In the genomic region with DNA sequence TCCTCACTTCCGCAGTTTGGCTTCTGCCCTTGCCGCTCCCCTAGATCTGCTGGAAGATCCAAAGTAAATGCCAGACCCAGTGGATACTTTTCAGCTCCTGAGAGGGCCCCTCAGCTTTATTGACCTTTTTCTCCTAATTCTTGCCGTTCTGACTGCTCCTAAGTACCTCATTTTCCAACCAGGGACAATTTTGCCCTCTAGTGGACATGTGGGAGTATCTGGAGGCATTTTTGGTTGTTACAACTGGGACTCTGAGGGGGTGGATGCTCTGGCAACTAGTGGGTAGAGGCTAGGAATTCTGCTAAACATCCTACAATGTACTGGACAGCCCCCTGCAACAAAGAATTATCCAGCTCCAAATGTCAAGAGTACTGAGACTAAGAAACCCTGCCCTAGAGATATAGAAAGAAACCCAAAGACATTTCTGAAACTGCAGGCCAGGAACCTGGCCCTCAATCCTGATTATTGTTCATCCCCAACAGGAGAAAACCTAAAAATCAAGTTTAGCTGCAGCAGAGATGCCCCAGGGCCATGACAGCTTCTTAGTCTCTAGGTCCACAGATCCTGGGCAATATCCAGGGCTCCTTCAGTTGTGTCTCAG, we compare ENCODE assay signal across 10 cellular contexts. TPM values are rescaled to one million over a fixed set of nuclear protein-coding genes. Genes with fewer than 3 reads are reported as not detected.
DNase-seq lines count a peak whose midpoint lies in the region; ATAC-seq, FAIRE-seq and TF ChIP-seq lines count a peak whose summit lies in the region.
"Had no signal": no experiment of that assay in that cellular context is flagged by ENCODE, and none has a peak within 500 bp of the region (broad histone marks: within the 10 kb centered on the region; RNA-seq: fewer than 3 reads in every experiment).

No MANE protein-coding gene starts in this region.

- DNase-seq in Ammon's horn (ENCODE audit: low spot score) (peak; percentile 16), HCEC 1CT (peak; percentile 15), keratinocyte (ENCODE audit: low read depth, low spot score) (no peak), D341Med (ENCODE audit: low spot score) (no peak)
- DNase-seq: activated naive CD8-positive, alpha-beta T cell treated with anti-CD3 and anti-CD28 coated beads, Interleukin-2, amount 10 ng/mL, durations not matched to agents 7 days and 5 days; stimulated activated CD4-positive, alpha-beta T cell treated with anti-CD3 and anti-CD28 coated beads, Interleukin-12 subunit alpha, Interleukin-12 subunit beta, amount 100 ng/mL, for 4 hours had no signal

- H3K4me2 ChIP-seq in keratinocyte (ENCODE audit: control insufficient read depth, extremely low read depth, insufficient read depth, low read depth, low read length) = no peak overlapping the region

- no peak overlapping the region for H2AFZ ChIP-seq in keratinocyte (ENCODE audit: control insufficient read depth, low read length)

- H4K20me1 ChIP-seq in keratinocyte (ENCODE audit: control insufficient read depth, extremely low read depth, insufficient read depth, low read length) = no peaks in the 10 kb centered on the region

- TF ChIP-seq CTCF in WI38 (IDR thresholded peaks at IDR 0.05; ENCODE audit: low read depth, low read length) (peak; percentile 51), keratinocyte (optimal IDR thresholded peaks at IDR 0.05 in 1 of 3, IDR thresholded peaks at IDR 0.05 in 1 of 3, conservative IDR thresholded peaks at IDR 0.05 in 1 of 3; ENCODE audit: extremely low read depth in 1 of 3, insufficient read depth in 2 of 3, low read length in 3 of 3) (peak; percentile 45 to 59 (median 51))

- no peak overlapping the region for H3K27ac ChIP-seq in keratinocyte (ENCODE audit: control insufficient read depth, insufficient read depth, low read length)

- H3K4me3 ChIP-seq in WI38 (ENCODE audit: low read depth, low read length) (no peak overlapping the region), keratinocyte (ENCODE audit: control insufficient read depth in 2 of 3, extremely low read depth in 1 of 3, insufficient read depth in 2 of 3, low read depth in 1 of 3, low read length in 3 of 3) (no peak overlapping the region)

- dilution Hi-C loops in keratinocyte (cut with MboI; ENCODE audit: extremely low pct_ligation_motif_present, low sequenced_read_pairs) = no loop called here

- H3K9ac ChIP-seq in keratinocyte (ENCODE audit: control insufficient read depth, extremely low read depth, insufficient read depth, low read length) = no peak overlapping the region

- H3K9me3 ChIP-seq in keratinocyte (ENCODE audit: control insufficient read depth, low read depth, low read length) = no peaks in the 10 kb centered on the region

- H3K79me2 ChIP-seq in keratinocyte (ENCODE audit: control insufficient read depth, insufficient read depth, low read length) = no peaks in the 10 kb centered on the region

- H3K9me1 ChIP-seq in keratinocyte (ENCODE audit: control insufficient read depth, extremely low read depth, insufficient read depth, low read length) = no peaks in the 10 kb centered on the region

- no peak for ATAC-seq in HG02642 (IDR thresholded peaks at IDR 0.05; ENCODE audit: poor library complexity, unreplicated experiment)
- no peak for ATAC-seq in HG03432 (IDR thresholded peaks at IDR 0.05; ENCODE audit: unreplicated experiment)
- ATAC-seq in HG02798 (IDR thresholded peaks at IDR 0.05; ENCODE audit: poor library complexity, unreplicated experiment) = no peak

- H3K27me3 ChIP-seq in keratinocyte (ENCODE audit: control insufficient read depth, extremely low read depth, insufficient read depth, low read length) = peaks cover 3% of the 10 kb centered on the region

- FAIRE-seq in keratinocyte (lab: Jason Lieb, UNC) = no peak

- H3K4me1 ChIP-seq in keratinocyte (ENCODE audit: control insufficient read depth, extremely low read depth, insufficient read depth, low read length) = no peaks in the 10 kb centered on the region

- H3K36me3 ChIP-seq in keratinocyte (ENCODE audit: control insufficient read depth in 2 of 2, extremely low read depth in 1 of 2, insufficient read depth in 2 of 2, low read length in 2 of 2) = peaks cover 5 to 6% of the 10 kb centered on the region in 2 experiments

RNA-seq across cellular contexts. Expression of a gene that starts 3.4 kb away (rescaled TPM):
- polyA plus RNA-seq in keratinocyte = not detected in 3 replicates
- not detected for polyA plus RNA-seq in keratinocyte (2011; ENCODE audit: low read depth)
- polyA plus RNA-seq in keratinocyte (2011; cell fraction: cytosol; rRNA removed) = not detected in 2 replicates
- polyA plus RNA-seq in keratinocyte (2011; cell fraction: nucleus; rRNA removed) = not detected in 2 replicates
- not detected in 2 replicates for polyA plus RNA-seq in keratinocyte (2012; ENCODE audit: low replicate concordance)
- not detected in 3 replicates for polyA minus RNA-seq in keratinocyte
- polyA minus RNA-seq in keratinocyte (2011; cell fraction: cytosol; rRNA and poly(A)+ RNA removed) = not detected
- not detected in 2 replicates for polyA minus RNA-seq in keratinocyte (2011; cell fraction: nucleus; rRNA and poly(A)+ RNA removed)

Comparison
In these comparisons a context has a peak if more than half of its experiments do, and no peak if none do; other contexts are left out.
1. DNase-seq: peak in Ammon's horn (single experiment) and HCEC 1CT (single experiment); none in keratinocyte (single experiment) and D341Med (single experiment).